In the genomic region with DNA sequence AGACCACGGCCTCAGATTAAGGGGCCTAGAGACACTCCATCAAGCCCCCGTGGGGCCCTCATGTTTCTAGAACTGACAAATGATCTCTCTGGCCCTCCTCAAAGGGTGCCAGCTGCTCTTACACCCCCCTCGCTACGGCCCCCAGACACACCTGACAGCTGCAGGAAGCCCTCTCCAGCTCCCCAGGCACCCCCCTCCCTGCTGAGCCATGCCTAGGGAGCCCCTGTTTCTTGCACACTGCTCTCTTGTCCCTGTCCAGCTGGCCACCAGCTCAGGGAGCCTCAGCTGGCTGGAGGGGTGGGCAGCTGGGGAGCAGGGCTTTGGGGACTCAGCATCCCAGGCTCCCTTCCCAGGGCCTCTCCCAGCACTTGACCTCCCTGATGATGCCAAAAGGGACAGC, we compare ENCODE assay signal across 11 cellular contexts. TPM values are rescaled to one million over a fixed set of nuclear protein-coding genes. Genes with fewer than 3 reads are reported as not detected.
DNase-seq lines count a peak whose midpoint lies in the region.
"Had no signal": no experiment of that assay in that cellular context is flagged by ENCODE, and none has a peak within 500 bp of the region (broad histone marks: within the 10 kb centered on the region; RNA-seq: fewer than 3 reads in every experiment).

No MANE protein-coding gene starts in this region.

- H3K9me3 ChIP-seq in adipocyte (ENCODE audit: control insufficient read depth, low read length) (no peaks in the 10 kb centered on the region), subcutaneous abdominal adipose tissue (ENCODE audit: control insufficient read depth in 5 of 5, low read length in 5 of 5) (no peaks in the 10 kb centered on the region)
- H3K9me3 ChIP-seq: ovary had no signal

- H3K27me3 ChIP-seq in adipocyte (replicated peaks; ENCODE audit: control insufficient read depth, insufficient read depth, low read length) (no peaks in the 10 kb centered on the region), subcutaneous abdominal adipose tissue (ENCODE audit: control insufficient read depth in 5 of 5, insufficient read depth in 4 of 5, low read length in 5 of 5) (no peaks in the 10 kb centered on the region)
- H3K27me3 ChIP-seq: ovary had no signal

- H3K4me1 ChIP-seq in adipocyte (ENCODE audit: control insufficient read depth, insufficient read depth, low read length) (peaks cover 64% of the 10 kb centered on the region), subcutaneous abdominal adipose tissue (ENCODE audit: control insufficient read depth in 5 of 5, insufficient read depth in 5 of 5, low read length in 5 of 5) (peaks cover 17 to 87% (median 71%) of the 10 kb centered on the region in 5 donors)

- H3K9ac ChIP-seq in adipocyte (ENCODE audit: low read length) (peak overlapping the region; percentile 66), subcutaneous abdominal adipose tissue (ENCODE audit: low read length in 5 of 5) (peak overlapping the region in 2 of 5 donors; percentile 6 to 48)

- in situ Hi-C loops in G401 (cut with HindIII; ENCODE audit: low sequenced_read_pairs) (no loop called here), KBM-7 (cut with MboI; ENCODE audit: low pct_unique_long_range_greater_than_20kb, low sequenced_read_pairs) (no loop called here)

- DNase-seq in NCI-H1417 (lab: John Stamatoyannopoulos, UW) (peak in 2 of 3 experiments; percentile 67 to 85), NCI-H1417 treated with DMSO at 0.1 percent for 48 hours (lab: John Stamatoyannopoulos, UW) (no peak), adipocyte (ENCODE audit: low read depth) (no peak), left kidney (ENCODE audit: low read depth, low spot score) (peak; percentile 34), G401 (ENCODE audit: low spot score) (no peak), NK-92 (lab: John Stamatoyannopoulos, UW; ENCODE audit: unreplicated experiment) (no peak), KBM-7 (no peak)
- DNase-seq: activated CD8-positive, alpha-beta memory T cell treated with anti-CD3 and anti-CD28 coated beads for 24 hours; SHP77 had no signal

- H3K4me3 ChIP-seq in adipocyte (ENCODE audit: low read length) (no peak overlapping the region), subcutaneous abdominal adipose tissue (ENCODE audit: low read depth in 1 of 5, low read length in 5 of 5) (no peak overlapping the region)
- H3K4me3 ChIP-seq: ovary had no signal

- peak overlapping the region; percentile 41 for H3K27ac ChIP-seq in subcutaneous abdominal adipose tissue (ENCODE audit: low read depth, low read length)
- H3K27ac ChIP-seq: ovary had no signal

- no peaks in the 10 kb centered on the region for H3K36me3 ChIP-seq in adipocyte (ENCODE audit: control insufficient read depth, insufficient read depth, low read length, severe bottlenecking)
- H3K36me3 ChIP-seq in subcutaneous abdominal adipose tissue (ENCODE audit: control insufficient read depth in 5 of 5, insufficient read depth in 5 of 5, low read length in 5 of 5) = peaks cover 0 to under 1% (median 0%) of the 10 kb centered on the region in 5 donors
- H3K36me3 ChIP-seq: ovary had no signal

RNA-seq across cellular contexts. Expression of gene TNK2, which starts 14.8 kb away (rescaled TPM):
- total RNA-seq in G401 (2014; rRNA removed; shearing (Covaris generic)) = 45.2 and 51.8 TPM in 2 replicates

Comparison
In these comparisons a context has a peak if more than half of its experiments do, and no peak if none do; other contexts are left out.
1. DNase-seq: peak in NCI-H1417 (2 of 3) and left kidney (single experiment); none in NCI-H1417 treated with DMSO at 0.1 percent for 48 hours (single experiment), adipocyte (single experiment), G401 (single experiment), NK-92 (single experiment) and KBM-7 (single experiment).